Comparison of ENCODE assay signal across 22 cellular contexts in genomic region chr17:21530311-21530710, GRCh38.
"Had no signal": no experiment of that assay in that cellular context is flagged by ENCODE, and none has a peak within 500 bp of the region (broad histone marks: within the 10 kb centered on the region; RNA-seq: fewer than 3 reads in every experiment).

No MANE protein-coding gene starts in this region.

- H3K4me3 ChIP-seq: heart right ventricle, psoas muscle, sigmoid colon, tibial nerve had no signal

- H3K9me3 ChIP-seq: heart right ventricle, psoas muscle, sigmoid colon, tibial nerve had no signal

- H3K4me1 ChIP-seq: parathyroid adenoma, sigmoid colon, tibial nerve had no signal

- H3K27me3 ChIP-seq: heart right ventricle, sigmoid colon, tibial nerve had no signal

- DNase-seq: activated CD4-positive, alpha-beta memory T cell treated with anti-CD3 and anti-CD28 coated beads for 36 hours; activated CD4-positive, alpha-beta T cell treated with anti-CD3 and anti-CD28 coated beads, Interleukin-2, amount 10 ng/mL, durations not matched to agents 24 days and 14 days; activated CD4-positive, CD25-positive, alpha-beta regulatory T cell treated with anti-CD3 and anti-CD28 coated beads, Interleukin-2, amount 50 U/mL, for 72 hours; activated naive CD8-positive, alpha-beta T cell treated with anti-CD3 and anti-CD28 coated beads, Interleukin-2, amount 50 U/mL, for 24 hours; activated T-cell treated with anti-CD3 and anti-CD28 coated beads, Interleukin-2, amount 50 U/mL, for 48 hours; dermis blood vessel endothelial cell; effector CD8-positive, alpha-beta T cell; erythroblast; foreskin fibroblast; heart right ventricle; left ventricle myocardium superior; psoas muscle; sigmoid colon; stimulated activated CD4-positive, alpha-beta T cell treated with anti-CD3 and anti-CD28 coated beads, Interleukin-15, amount 100 ng/mL, for 24 hours; stimulated activated CD4-positive, alpha-beta T cell treated with anti-CD3 and anti-CD28 coated beads, Interleukin-2, amount 100 ng/mL, for 24 hours; stimulated activated naive CD4-positive, alpha-beta T cell; T-helper 17 cell; T1000; WERI-Rb-1 had no signal

- ATAC-seq: activated naive CD8-positive, alpha-beta T cell treated with anti-CD3 and anti-CD28 coated beads, Interleukin-2, amount 50 U/mL, for 24 hours; heart right ventricle; left ventricle myocardium superior; psoas muscle; SK-N-SH treated with all-trans-retinoic acid at 6 μM for 48 hours; T-helper 17 cell had no signal

- H3K27ac ChIP-seq: heart right ventricle, parathyroid adenoma, psoas muscle, sigmoid colon, tibial nerve, WERI-Rb-1 had no signal

- H3K79me2 ChIP-seq: parathyroid adenoma had no signal

- H2AFZ ChIP-seq: parathyroid adenoma had no signal
